1 cellular context compared by ENCODE assay signal in genomic region chr22:19447388-19448075, GRCh38.
TF ChIP-seq lines count a peak whose summit lies in the region.

TSS of gene C22orf39 (minus strand) at chr22:19447711. CDS start at chr22:19447688, 23 bp downstream.

TF ChIP-seq in K562, 482 proteins besides CTCF, POLR2A, EP300 and RAD21 (continued from another document):
- TF ChIP-seq ZNF263 (CRISPR knock-in tag; IDR thresholded peaks at IDR 0.05; ENCODE audit: borderline replicate concordance) = no peak
- peak; percentile 84; the same call in 1 of the 2 replicates for TF ChIP-seq FOXO4 (CRISPR knock-in tag; IDR thresholded peaks at IDR 0.05)
- peak; percentile 96 for TF ChIP-seq CEBPZ (IDR thresholded peaks at IDR 0.05; ENCODE audit: borderline replicate concordance, low read depth, low read length)
- TF ChIP-seq CHD1 (IDR thresholded peaks at IDR 0.05; ENCODE audit: low read length) = peak; percentile 90
- TF ChIP-seq PBX2 (CRISPR knock-in tag; IDR thresholded peaks at IDR 0.05; ENCODE audit: low read depth) = peak; percentile 93
- peak; percentile 100 for TF ChIP-seq PBX2 (tag; conservative IDR thresholded peaks at IDR 0.05; ENCODE audit: low read depth)
- TF ChIP-seq ARID1B (IDR thresholded peaks at IDR 0.05) = no peak; the same call in 1 of the 2 replicates
- TF ChIP-seq NFRKB (IDR thresholded peaks at IDR 0.05; ENCODE audit: low read depth) = peak; percentile 74; the same call in 1 of the 2 replicates
- TF ChIP-seq BACH1 (tag; IDR thresholded peaks at IDR 0.05) = no peak
- 0 out of 2 replicates have a peak, but pooled peaks have one; percentile 26 for TF ChIP-seq HDAC8 (tag; IDR thresholded peaks at IDR 0.05)
- peak; percentile 97 for TF ChIP-seq ERF (CRISPR knock-in tag; IDR thresholded peaks at IDR 0.05)
- TF ChIP-seq ZBTB11 (CRISPR knock-in tag; IDR thresholded peaks at IDR 0.05) = peak in 2 of 3 experiments; percentile 51 to 80; a peak in 2 of 6 replicates
TF ChIP-seq in K562: peak in this region for 187.
